16 cellular contexts compared by ENCODE assay signal in genomic region chr5:74136276-74136675, GRCh38.
"Had no signal": no experiment of that assay in that cellular context is flagged by ENCODE, and none has a peak within 500 bp of the region (broad histone marks: within the 10 kb centered on the region; RNA-seq: fewer than 3 reads in every experiment).

No MANE protein-coding gene starts in this region.

- H3K27ac ChIP-seq: colonic mucosa, heart left ventricle, right atrium auricular region, sigmoid colon, skin epidermis, stomach, thoracic aorta had no signal

- H3K36me3 ChIP-seq: colonic mucosa, heart left ventricle, right atrium auricular region, sigmoid colon, stomach, thoracic aorta had no signal

- H3K9me3 Mint-ChIP-seq: naive thymus-derived CD8-positive, alpha-beta T cell; neural crest cell; type B pancreatic cell had no signal

- H3K27me3 Mint-ChIP-seq: type B pancreatic cell had no signal

- H3K4me3 ChIP-seq: colonic mucosa, heart left ventricle, mucosa of descending colon, right atrium auricular region, sigmoid colon, skin epidermis, stomach, thoracic aorta had no signal

- H3K27ac Mint-ChIP-seq: naive thymus-derived CD8-positive, alpha-beta T cell; type B pancreatic cell had no signal

- DNase-seq: colonic mucosa; dermis blood vessel endothelial cell; erythroblast; heart left ventricle; hippocampal formation; mammary epithelial cell; mucosa of descending colon; naive thymus-derived CD8-positive, alpha-beta T cell; sigmoid colon; stimulated activated naive CD4-positive, alpha-beta T cell; stomach had no signal

- H3K27me3 ChIP-seq: colonic mucosa, right atrium auricular region, sigmoid colon, stomach had no signal

- H3K4me3 Mint-ChIP-seq: naive thymus-derived CD8-positive, alpha-beta T cell; neural crest cell; type B pancreatic cell had no signal

- H3K4me1 ChIP-seq: colonic mucosa, heart left ventricle, right atrium auricular region, stomach had no signal

- H3K4me1 Mint-ChIP-seq: naive thymus-derived CD8-positive, alpha-beta T cell had no signal

- ATAC-seq: heart left ventricle; mucosa of descending colon; naive thymus-derived CD8-positive, alpha-beta T cell had no signal

- H3K9me3 ChIP-seq: colonic mucosa, heart left ventricle, mucosa of descending colon, right atrium auricular region, sigmoid colon, stomach, thoracic aorta had no signal

- H3K36me3 Mint-ChIP-seq: naive thymus-derived CD8-positive, alpha-beta T cell; type B pancreatic cell had no signal
